ENCODE assay signal across 8 cellular contexts in genomic region chr12:121576851-121577391, GRCh38. TPM values are rescaled to one million over a fixed set of nuclear protein-coding genes. Genes with fewer than 3 reads are reported as not detected.
DNase-seq lines count a peak whose midpoint lies in the region; ATAC-seq and TF ChIP-seq lines count a peak whose summit lies in the region.

No MANE protein-coding gene starts in this region.

- no peak for ATAC-seq in stimulated activated naive CD8-positive, alpha-beta T cell treated with anti-CD3 and anti-CD28 coated beads, Interleukin-15, Interleukin-2, amounts not matched to agents 100 U/mL and 50 U/mL, for 24 hours

- TF ChIP-seq CTCF in ascending aorta (IDR thresholded peaks at IDR 0.05) (no peak), vagina (IDR thresholded peaks at IDR 0.05) (no peak)

- peak overlapping the region; percentile 64 for H3K4me3 Mint-ChIP-seq in stimulated activated naive CD8-positive, alpha-beta T cell treated with anti-CD3 and anti-CD28 coated beads, Interleukin-15, Interleukin-2, amounts not matched to agents 100 ng/mL and 50 ng/mL, for 24 hours
- peak overlapping the region; percentile 62 to 80 (median 63) for H3K4me3 Mint-ChIP-seq in immature natural killer cell

- H3K27me3 ChIP-seq in ascending aorta (no peaks in the 10 kb centered on the region), vagina (no peaks in the 10 kb centered on the region)

- peaks cover 24% of the 10 kb centered on the region for H3K4me1 Mint-ChIP-seq in stimulated activated naive CD8-positive, alpha-beta T cell treated with anti-CD3 and anti-CD28 coated beads, Interleukin-15, Interleukin-2, amounts not matched to agents 100 ng/mL and 50 ng/mL, for 24 hours (ENCODE audit: low read depth)
- peaks cover 27 to 37% of the 10 kb centered on the region in 2 donors for H3K4me1 Mint-ChIP-seq in immature natural killer cell

- no peak for TF ChIP-seq POLR2A in vagina (IDR thresholded peaks at IDR 0.05)

- H3K4me3 ChIP-seq in ascending aorta (no peak overlapping the region), vagina (no peak overlapping the region)

- H3K9me3 Mint-ChIP-seq in stimulated activated naive CD8-positive, alpha-beta T cell treated with anti-CD3 and anti-CD28 coated beads, Interleukin-15, Interleukin-2, amounts not matched to agents 100 ng/mL and 50 ng/mL, for 24 hours: no peaks in the 10 kb centered on the region
- H3K9me3 Mint-ChIP-seq in immature natural killer cell: no peaks in the 10 kb centered on the region

- DNase-seq in stimulated activated naive CD8-positive, alpha-beta T cell treated with anti-CD3 and anti-CD28 coated beads, Interleukin-15, Interleukin-2, amounts not matched to agents 100 U/mL and 50 U/mL, for 24 hours: no peak
- DNase-seq in ascending aorta (ENCODE audit: low spot score in 2 of 2): no peak
- no peak for DNase-seq in immature natural killer cell
- no peak for DNase-seq in vagina (ENCODE audit: extremely low spot score in 2 of 2)
- no peak for DNase-seq in HT-29 (ENCODE audit: low spot score)
- no peak for DNase-seq in activated naive CD4-positive, alpha-beta T cell treated with anti-CD3 and anti-CD28 coated beads, Interleukin-2, amount 50 U/mL, for 16 hours
- no peak for DNase-seq in central memory CD4-positive, alpha-beta T cell

- H3K36me3 ChIP-seq in ascending aorta: peaks cover 5 to 9% of the 10 kb centered on the region in 2 donors
- peaks cover 0 to 3% of the 10 kb centered on the region in 2 donors for H3K36me3 ChIP-seq in vagina

- H3K4me1 ChIP-seq in ascending aorta (peaks cover 3 to 36% of the 10 kb centered on the region in 2 donors), vagina (peaks cover 52% of the 10 kb centered on the region)

- intact Hi-C loops in ascending aorta (cut with DNase I) (no loop called here), vagina (cut with DNase I) (no loop called here)

- peaks cover 10% of the 10 kb centered on the region for H3K36me3 Mint-ChIP-seq in stimulated activated naive CD8-positive, alpha-beta T cell treated with anti-CD3 and anti-CD28 coated beads, Interleukin-15, Interleukin-2, amounts not matched to agents 100 ng/mL and 50 ng/mL, for 24 hours (ENCODE audit: low read depth)
- peaks cover 15 to 26% (median 25%) of the 10 kb centered on the region in 3 donors for H3K36me3 Mint-ChIP-seq in immature natural killer cell

- H3K27ac ChIP-seq in ascending aorta (peak overlapping the region; percentile 88), vagina (peak overlapping the region; percentile 46)

- H3K27me3 Mint-ChIP-seq in stimulated activated naive CD8-positive, alpha-beta T cell treated with anti-CD3 and anti-CD28 coated beads, Interleukin-15, Interleukin-2, amounts not matched to agents 100 ng/mL and 50 ng/mL, for 24 hours: no peaks in the 10 kb centered on the region
- peaks cover 8 to 18% (median 12%) of the 10 kb centered on the region in 3 donors for H3K27me3 Mint-ChIP-seq in immature natural killer cell (ENCODE audit: low read depth in 3 of 3)

- no peaks in the 10 kb centered on the region for H3K9me3 ChIP-seq in ascending aorta
- no peaks in the 10 kb centered on the region for H3K9me3 ChIP-seq in vagina

- H3K27ac Mint-ChIP-seq in stimulated activated naive CD8-positive, alpha-beta T cell treated with anti-CD3 and anti-CD28 coated beads, Interleukin-15, Interleukin-2, amounts not matched to agents 100 ng/mL and 50 ng/mL, for 24 hours: no peak overlapping the region
- peak overlapping the region; percentile 72 to 88 (median 80) for H3K27ac Mint-ChIP-seq in immature natural killer cell

RNA-seq across cellular contexts. Expression of gene KDM2B, which starts 3.9 kb away (rescaled TPM):
- 17.3 TPM for total RNA-seq in ascending aorta
- polyA plus RNA-seq in immature natural killer cell: 10 to 100 TPM in 2 of 3 donors, 1 to 10 TPM in 1; 9.6 to 17.0 (median 10.4) TPM
- 18.9 TPM for total RNA-seq in vagina
- 29.6 and 38.4 TPM in 2 replicates for total RNA-seq in HT-29 (2014; rRNA removed; shearing (Covaris generic))

RNA-seq across cellular contexts. Expression of gene ORAI1, which starts 49.4 kb away (rescaled TPM):
- 24.6 TPM for total RNA-seq in ascending aorta
- polyA plus RNA-seq in immature natural killer cell: 100 to 1,000 TPM; 145 to 216 (median 183) TPM
- 18.2 TPM for total RNA-seq in vagina
- total RNA-seq in HT-29 (2014; rRNA removed; shearing (Covaris generic)): 16.9 and 19.9 TPM in 2 replicates
